In genomic region chr5:79806741-79807140, GRCh38 we compare ENCODE assay signal across 1 cellular context.
TF ChIP-seq lines count a peak whose summit lies in the region.

No MANE protein-coding gene starts in this region.

TF ChIP-seq in GM12878, 131 proteins besides CTCF, POLR2A, EP300 and RAD21 (continued from another document):
- TF ChIP-seq NKRF (conservative IDR thresholded peaks at IDR 0.05) (no peak), MTA3 (IDR thresholded peaks at IDR 0.05; ENCODE audit: borderline replicate concordance, low read length) (no peak), CEBPB (IDR thresholded peaks at IDR 0.05; ENCODE audit: borderline replicate concordance in 1 of 2, low read depth in 2 of 2, low read length in 2 of 2) (no peak), ZSCAN29 (IDR thresholded peaks at IDR 0.05) (no peak), RELB (IDR thresholded peaks at IDR 0.05; ENCODE audit: low read depth) (no peak), BACH1 (IDR thresholded peaks at IDR 0.05; ENCODE audit: borderline replicate concordance) (no peak), ASH2L (IDR thresholded peaks at IDR 0.05; ENCODE audit: borderline replicate concordance, low read depth) (no peak), PAX8 (IDR thresholded peaks at IDR 0.05) (no peak), TCF7 (IDR thresholded peaks at IDR 0.05; ENCODE audit: borderline replicate concordance) (no peak), POLR2AphosphoS5 (IDR thresholded peaks at IDR 0.05; ENCODE audit: low read length) (no peak), BRCA1 (IDR thresholded peaks at IDR 0.05; ENCODE audit: low read depth, low read length) (no peak), ATF2 (IDR thresholded peaks at IDR 0.05; ENCODE audit: low read length) (no peak), SIX5 (IDR thresholded peaks at IDR 0.05; ENCODE audit: low read depth, low read length, severe bottlenecking) (no peak), MTA2 (IDR thresholded peaks at IDR 0.05; ENCODE audit: low read depth) (no peak), HDAC2 (IDR thresholded peaks at IDR 0.05) (no peak)
TF ChIP-seq in GM12878: peak in this region for 0.
